In the genomic region with DNA sequence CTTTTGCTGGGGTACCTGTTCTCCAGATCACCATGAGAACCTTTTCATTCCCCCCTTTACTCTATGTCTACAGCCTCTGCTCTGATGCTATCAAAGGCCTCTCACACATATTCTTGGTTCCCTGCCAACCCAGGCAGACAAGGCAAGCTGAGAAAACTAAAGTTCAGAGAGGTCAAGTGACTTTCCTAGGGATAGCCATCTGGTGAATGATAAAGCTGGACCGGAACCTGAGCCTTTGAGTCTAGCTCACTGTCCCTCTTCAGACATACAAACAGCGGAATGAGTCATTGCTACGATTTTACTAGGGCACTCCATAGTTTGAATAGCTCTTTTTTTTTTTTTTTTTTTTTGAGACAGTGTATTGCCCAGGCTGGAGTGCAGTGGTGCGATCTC, we compare ENCODE assay signal across 9 cellular contexts.
DNase-seq lines count a peak whose midpoint lies in the region; ATAC-seq and TF ChIP-seq lines count a peak whose summit lies in the region.
"Had no signal": no experiment of that assay in that cellular context is flagged by ENCODE, and none has a peak within 500 bp of the region (broad histone marks: within the 10 kb centered on the region; RNA-seq: fewer than 3 reads in every experiment).

No MANE protein-coding gene starts in this region.

- H3K9me3 ChIP-seq in duodenal mucosa (ENCODE audit: control insufficient read depth in 1 of 2, low read length in 2 of 2): no peaks in the 10 kb centered on the region
- no peaks in the 10 kb centered on the region for H3K9me3 ChIP-seq in naive thymus-derived CD4-positive, alpha-beta T cell (ENCODE audit: control insufficient read depth in 2 of 3, low read length in 3 of 3)
- H3K9me3 ChIP-seq in ovary: no peaks in the 10 kb centered on the region

- H3K4me3 ChIP-seq in duodenal mucosa (ENCODE audit: low read depth in 1 of 2, low read length in 2 of 2) (peak overlapping the region; percentile 33 to 49), ovary (no peak overlapping the region)
- H3K4me3 ChIP-seq in naive thymus-derived CD4-positive, alpha-beta T cell (ENCODE audit: low read length): peak overlapping the region; percentile 24

- H3K27ac Mint-ChIP-seq in naive thymus-derived CD4-positive, alpha-beta T cell: peak overlapping the region; percentile 14 to 95 (median 87)

- H3K4me1 Mint-ChIP-seq in naive thymus-derived CD4-positive, alpha-beta T cell: peaks cover 20 to 62% (median 54%) of the 10 kb centered on the region in 7 donors

- H3K36me3 Mint-ChIP-seq in naive thymus-derived CD4-positive, alpha-beta T cell: peaks cover under 1 to 29% (median 7%) of the 10 kb centered on the region in 5 donors

- H3K36me3 ChIP-seq in duodenal mucosa (ENCODE audit: control insufficient read depth in 1 of 2, insufficient read depth in 2 of 2, low read length in 2 of 2) (no peaks in the 10 kb centered on the region), ovary (no peaks in the 10 kb centered on the region)
- no peaks in the 10 kb centered on the region for H3K36me3 ChIP-seq in naive thymus-derived CD4-positive, alpha-beta T cell (ENCODE audit: control insufficient read depth in 2 of 3, insufficient read depth in 3 of 3, low read length in 3 of 3)

- peak overlapping the region in 5 of 10 donors; percentile 11 to 65 (median 47) for H3K4me3 Mint-ChIP-seq in naive thymus-derived CD4-positive, alpha-beta T cell

- H3K9me3 Mint-ChIP-seq in naive thymus-derived CD4-positive, alpha-beta T cell: peaks cover 0 to 3% (median 0%) of the 10 kb centered on the region in 11 donors

- POLR2A ChIA-PET in naive thymus-derived CD4-positive, alpha-beta T cell (lab: Charles Lee): interaction anchor here (0.7 kb wide), 2 partner anchors 38 to 53 kb away, joined by 3 read pairs; no protein-coding TSS in a partner anchor

- H3K27ac ChIP-seq in duodenal mucosa (ENCODE audit: low read depth, low read length): no peak overlapping the region
- peak overlapping the region; percentile 47 for H3K27ac ChIP-seq in naive thymus-derived CD4-positive, alpha-beta T cell (ENCODE audit: low read depth, low read length)
- no peak overlapping the region for H3K27ac ChIP-seq in ovary

- ATAC-seq in naive thymus-derived CD4-positive, alpha-beta T cell: no peak
- ATAC-seq in HG03280 (IDR thresholded peaks at IDR 0.05; ENCODE audit: unreplicated experiment): no peak

- CTCF ChIA-PET in naive thymus-derived CD4-positive, alpha-beta T cell (lab: Charles Lee): interaction anchor here (0.6 kb wide), 2 partner anchors 36 to 38 kb away, joined by 3 to 10 read pairs; no protein-coding TSS in a partner anchor

- peaks cover 27 to 30% of the 10 kb centered on the region in 2 donors for H3K4me1 ChIP-seq in duodenal mucosa (ENCODE audit: control insufficient read depth in 1 of 2, insufficient read depth in 2 of 2, low read length in 2 of 2)
- H3K4me1 ChIP-seq in naive thymus-derived CD4-positive, alpha-beta T cell (ENCODE audit: control insufficient read depth in 2 of 2, insufficient read depth in 2 of 2, low read length in 2 of 2): peaks cover 25 to 29% of the 10 kb centered on the region in 2 donors
- peaks cover 22% of the 10 kb centered on the region for H3K4me1 ChIP-seq in ovary (ENCODE audit: insufficient read depth)

- H3K27me3 Mint-ChIP-seq in naive thymus-derived CD4-positive, alpha-beta T cell: no peaks in the 10 kb centered on the region

- TF ChIP-seq EP300 in ovary (IDR thresholded peaks at IDR 0.05): no peak

- H3K9ac ChIP-seq in duodenal mucosa (ENCODE audit: low read depth in 1 of 2, low read length in 2 of 2): no peak overlapping the region

- WGBS in ovary, 3 donors: 66 to 77% (median 76%) methylated on average over 4 of the region's 4 CpGs

- TF ChIP-seq CTCF in ovary (IDR thresholded peaks at IDR 0.05): no peak

- TF ChIP-seq POLR2A in ovary (IDR thresholded peaks at IDR 0.05): no peak

- H3K27me3 ChIP-seq in duodenal mucosa (ENCODE audit: control insufficient read depth in 1 of 2, insufficient read depth in 2 of 2, low read length in 2 of 2) (no peaks in the 10 kb centered on the region), ovary (no peaks in the 10 kb centered on the region)
- H3K27me3 ChIP-seq in naive thymus-derived CD4-positive, alpha-beta T cell (ENCODE audit: control insufficient read depth in 2 of 2, insufficient read depth in 2 of 2, low read length in 2 of 2): no peaks in the 10 kb centered on the region

- peak; percentile 91 for DNase-seq in DMS 273 (lab: John Stamatoyannopoulos, UW; ENCODE audit: unreplicated experiment)
- peak; percentile 79 for DNase-seq in NCI-H345 (lab: John Stamatoyannopoulos, UW)
- peak in 1 of 9 donors; percentile 24 for DNase-seq in naive thymus-derived CD4-positive, alpha-beta T cell
- no peak for DNase-seq in stimulated activated CD8-positive, alpha-beta memory T cell treated with anti-CD3 and anti-CD28 coated beads, Interleukin-4, amount 100 ng/mL, for 48 hours
- no peak for DNase-seq in ovary
- DNase-seq in GM19240 (ENCODE audit: insufficient read length, low spot score): no peak
- DNase-seq: cortex of kidney had no signal

- intact Hi-C loops in naive thymus-derived CD4-positive, alpha-beta T cell (cut with micrococcal nuclease): loop anchor here in 1 of 2 donors (1.0 kb wide), 1 partner anchor 33 kb away; no protein-coding TSS in a partner anchor
- intact Hi-C loops in ovary (cut with DNase I): no loop called here

Comparison
In these comparisons a context has a peak if more than half of its experiments do, and no peak if none do; other contexts are left out.
1. DNase-seq: peak in DMS 273 (single experiment) and NCI-H345 (single experiment); none in stimulated activated CD8-positive, alpha-beta memory T cell treated with anti-CD3 and anti-CD28 coated beads, Interleukin-4, amount 100 ng/mL, for 48 hours (single experiment), ovary (0 of 5) and GM19240 (single experiment).